Comparison of ENCODE assay signal across 19 cellular contexts in genomic region chr11:100867601-100868000, GRCh38.
DNase-seq lines count a peak whose midpoint lies in the region; ATAC-seq and TF ChIP-seq lines count a peak whose summit lies in the region.
"Had no signal": no experiment of that assay in that cellular context is flagged by ENCODE, and none has a peak within 500 bp of the region (broad histone marks: within the 10 kb centered on the region; RNA-seq: fewer than 3 reads in every experiment).

No MANE protein-coding gene starts in this region.

- peaks cover 15% of the 10 kb centered on the region for H3K36me3 Mint-ChIP-seq in nephron (ENCODE audit: low read depth)
- H3K36me3 Mint-ChIP-seq: CD8-positive, alpha-beta T cell had no signal

- ATAC-seq in HG03196 (IDR thresholded peaks at IDR 0.05; ENCODE audit: unreplicated experiment) (no peak), HG03108 (IDR thresholded peaks at IDR 0.05; ENCODE audit: unreplicated experiment) (no peak)
- ATAC-seq: A549; CD8-positive, alpha-beta T cell; GM12878; GM23338 had no signal

- DNase-seq in NCI-H82 (lab: John Stamatoyannopoulos, UW) (peak; percentile 58), NCI-H82 treated with DMSO at 0.1 percent for 48 hours (lab: John Stamatoyannopoulos, UW; ENCODE audit: unreplicated experiment) (no peak), left kidney (ENCODE audit: low read depth, low spot score) (peak; percentile 30), retinal pigment epithelial cell (ENCODE audit: low read depth) (peak; percentile 87), NCI-H2107 treated with DMSO at 0.1 percent for 48 hours (lab: John Stamatoyannopoulos, UW; ENCODE audit: unreplicated experiment) (no peak)
- DNase-seq: Calu3; CD8-positive, alpha-beta T cell; DMS 273 treated with DMSO at 0.1 percent for 48 hours; DMS53; DND-41; EL; HCEC 1CT had no signal

- TF ChIP-seq CTCF in nephron (IDR thresholded peaks at IDR 0.05; ENCODE audit: unreplicated experiment in 3 of 3) (no peak), retinal pigment epithelial cell (conservative IDR thresholded peaks at IDR 0.05; ENCODE audit: low read depth, low read length) (no peak)

- peaks cover 12% of the 10 kb centered on the region for H3K4me1 Mint-ChIP-seq in nephron

- H3K27ac Mint-ChIP-seq in nephron: peak overlapping the region; percentile 43 to 73 (median 71)
- H3K27ac Mint-ChIP-seq: CD8-positive, alpha-beta T cell; GM23338 had no signal

- no peak overlapping the region for H3K4me3 Mint-ChIP-seq in nephron
- H3K4me3 Mint-ChIP-seq: CD8-positive, alpha-beta T cell; GM23338 had no signal

- no peak overlapping the region for H3K4me3 ChIP-seq in retinal pigment epithelial cell (ENCODE audit: low read length)
- H3K4me3 ChIP-seq: A549; BLaER1 treated with 17β-estradiol and CSF1 and Interleukin-3, amounts not matched to agents 10 nM and 100 nM; GM12878; GM23338 had no signal

- H3K27me3 Mint-ChIP-seq in nephron (ENCODE audit: low read depth): no peaks in the 10 kb centered on the region

- H3K9me3 Mint-ChIP-seq in nephron: no peaks in the 10 kb centered on the region
- H3K9me3 Mint-ChIP-seq: CD8-positive, alpha-beta T cell; GM23338 had no signal

Comparison
In these comparisons a context has a peak if more than half of its experiments do, and no peak if none do; other contexts are left out.
1. DNase-seq: peak in NCI-H82 (single experiment), left kidney (single experiment) and retinal pigment epithelial cell (single experiment); none in NCI-H82 treated with DMSO at 0.1 percent for 48 hours (single experiment) and NCI-H2107 treated with DMSO at 0.1 percent for 48 hours (single experiment).